ENCODE assay signal across 23 cellular contexts in the genomic region with DNA sequence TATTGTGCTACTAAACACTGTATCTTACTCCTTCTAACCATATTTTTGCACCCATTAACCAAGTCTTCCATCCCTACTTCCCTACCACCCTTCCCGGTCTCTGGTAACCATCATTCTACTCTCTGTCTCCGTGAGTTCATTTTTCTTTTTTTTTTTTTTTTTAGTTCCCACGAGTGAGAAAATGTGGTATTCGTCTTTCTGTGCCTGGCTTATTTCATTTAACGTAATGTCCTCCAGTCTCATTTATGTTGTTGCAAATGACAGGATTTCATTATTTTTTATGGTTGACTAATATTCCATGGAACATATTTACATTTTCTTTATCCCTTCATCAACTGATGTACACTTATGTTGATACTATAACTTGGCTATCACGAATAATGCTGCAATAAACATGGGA.
"Had no signal": no experiment of that assay in that cellular context is flagged by ENCODE, and none has a peak within 500 bp of the region (broad histone marks: within the 10 kb centered on the region; RNA-seq: fewer than 3 reads in every experiment).

No MANE protein-coding gene starts in this region.

- H3K4me3 ChIP-seq: coronary artery, dorsolateral prefrontal cortex, esophagus squamous epithelium, gastrocnemius medialis, heart right ventricle, left lung, lower lobe of right lung, mucosa of descending colon had no signal

- DNase-seq: dermis blood vessel endothelial cell; dorsolateral prefrontal cortex; effector CD4-positive, alpha-beta T cell; effector memory CD4-positive, alpha-beta T cell; erythroblast; esophagus squamous epithelium; foreskin fibroblast; foreskin melanocyte; gastrocnemius medialis; glutamatergic neuron; heart right ventricle; hippocampal formation; left cardiac atrium; left ventricle myocardium superior; lower lobe of right lung; mesenchymal stem cell; mucosa of descending colon; naive B cell had no signal

- H3K4me3 Mint-ChIP-seq: mesothelial cell of epicardium, naive B cell had no signal

- H3K4me1 ChIP-seq: left lung had no signal

- ATAC-seq: esophagus mucosa, gastrocnemius medialis, left lung, lower lobe of right lung, mucosa of descending colon had no signal

- H3K9me3 ChIP-seq: esophagus squamous epithelium, gastrocnemius medialis, left lung, lower lobe of right lung, mucosa of descending colon had no signal

- H3K27ac ChIP-seq: coronary artery, epithelial cell of prostate, esophagus squamous epithelium, gastrocnemius medialis, heart right ventricle, left lung, lower lobe of right lung had no signal

- H3K4me1 Mint-ChIP-seq: naive B cell had no signal

- H3K27ac Mint-ChIP-seq: mesothelial cell of epicardium had no signal

- H3K27me3 ChIP-seq: dorsolateral prefrontal cortex, esophagus squamous epithelium, gastrocnemius medialis, heart right ventricle, left lung had no signal

- H3K36me3 Mint-ChIP-seq: naive B cell had no signal

- H3K36me3 ChIP-seq: gastrocnemius medialis, left lung had no signal
